In genomic region chr9:97842960-97843359, GRCh38 we compare ENCODE assay signal across 38 cellular contexts. TPM values are rescaled to one million over a fixed set of nuclear protein-coding genes. Genes with fewer than 3 reads are reported as not detected.
"Had no signal": no experiment of that assay in that cellular context is flagged by ENCODE, and none has a peak within 500 bp of the region (broad histone marks: within the 10 kb centered on the region; RNA-seq: fewer than 3 reads in every experiment).

No MANE protein-coding gene starts in this region.

- H3K4me1 ChIP-seq: adrenal gland, breast epithelium had no signal

- H3K9me3 ChIP-seq: adrenal gland, body of pancreas, breast epithelium had no signal

- H3K36me3 ChIP-seq: adrenal gland, brain microvascular endothelial cell, breast epithelium had no signal

- H3K27ac Mint-ChIP-seq: activated B cell treated with CpG ODN at 0.5 μM for 24 hours; activated CD4-positive, alpha-beta memory T cell treated with anti-CD3 and anti-CD28 coated beads for 36 hours; activated CD4-positive, alpha-beta T cell treated with anti-CD3 and anti-CD28 coated beads, Interleukin-2, amount 10 ng/mL, durations not matched to agents 24 days and 14 days; activated CD8-positive, alpha-beta T cell treated with anti-CD3 and anti-CD28 coated beads for 36 hours; activated naive CD4-positive, alpha-beta T cell treated with anti-CD3 and anti-CD28 coated beads, Interleukin-2, amount 10 ng/mL, durations not matched to agents 7 days and 5 days; activated naive CD4-positive, alpha-beta T cell treated with anti-CD3 and anti-CD28 coated beads, Interleukin-2, amount 50 U/mL, for 24 hours; activated naive CD8-positive, alpha-beta T cell; activated T-cell treated with anti-CD3 and anti-CD28 coated beads, Interleukin-2, amount 50 U/mL, for 72 hours; activated T-helper 1 cell treated with anti-CD3 and anti-CD28 coated beads, Interleukin-12 subunit alpha, Interleukin-12 subunit beta, Interleukin-2, Interleukin-4 antibody, amounts not matched to agents 30 ng/mL and 10 ng/mL and 1 ng/mL, durations not matched to agents 14 hours and 24 hours and 36 hours; activated T-helper 2 cell treated with anti-CD3 and anti-CD28 coated beads, Interferon-gamma antibody, Interleukin-2, Interleukin-4, amounts not matched to agents 10 μg/mL and 5 μg/mL and 100 μg/mL, durations not matched to agents 14 hours and 24 hours and 36 hours; T-helper 1 cell treated with Interleukin-12 subunit alpha and Interleukin-12 subunit beta and Interleukin-4 antibody, amounts not matched to agents 30 μg/mL and 1 μg/mL, for 36 hours; T-helper 2 cell treated with Interferon-gamma antibody and Interleukin-4, amounts not matched to agents 5 μg/mL and 100 μg/mL, for 36 hours had no signal

- H3K4me3 ChIP-seq: adrenal gland, body of pancreas, breast epithelium had no signal

- H3K4me3 Mint-ChIP-seq: activated B cell treated with CpG ODN at 0.5 μM for 24 hours; activated CD4-positive, alpha-beta memory T cell treated with anti-CD3 and anti-CD28 coated beads for 36 hours; activated CD4-positive, alpha-beta T cell treated with anti-CD3 and anti-CD28 coated beads, Interleukin-2, amount 10 ng/mL, durations not matched to agents 24 days and 14 days; activated CD8-positive, alpha-beta T cell treated with anti-CD3 and anti-CD28 coated beads for 36 hours; activated naive CD4-positive, alpha-beta T cell treated with anti-CD3 and anti-CD28 coated beads, Interleukin-2, amount 10 ng/mL, durations not matched to agents 7 days and 5 days; activated naive CD4-positive, alpha-beta T cell treated with anti-CD3 and anti-CD28 coated beads, Interleukin-2, amount 50 U/mL, for 24 hours; activated naive CD8-positive, alpha-beta T cell; activated T-cell treated with anti-CD3 and anti-CD28 coated beads, Interleukin-2, amount 50 U/mL, for 4 hours; activated T-cell treated with anti-CD3 and anti-CD28 coated beads, Interleukin-2, amount 50 U/mL, for 72 hours; activated T-helper 1 cell treated with anti-CD3 and anti-CD28 coated beads, Interleukin-12 subunit alpha, Interleukin-12 subunit beta, Interleukin-2, Interleukin-4 antibody, amounts not matched to agents 30 ng/mL and 10 ng/mL and 1 ng/mL, durations not matched to agents 14 hours and 24 hours and 36 hours; central memory CD8-positive, alpha-beta T cell; T-helper 1 cell treated with Interleukin-12 subunit alpha and Interleukin-12 subunit beta and Interleukin-4 antibody, amounts not matched to agents 30 μg/mL and 1 μg/mL, for 36 hours; T-helper 2 cell treated with Interferon-gamma antibody and Interleukin-4, amounts not matched to agents 5 μg/mL and 100 μg/mL, for 36 hours had no signal

- H3K4me1 Mint-ChIP-seq: activated CD4-positive, alpha-beta T cell treated with anti-CD3 and anti-CD28 coated beads, Interleukin-2, amount 10 ng/mL, durations not matched to agents 24 days and 14 days; activated naive CD4-positive, alpha-beta T cell treated with anti-CD3 and anti-CD28 coated beads, Interleukin-2, amount 50 U/mL, for 24 hours had no signal

- H3K36me3 Mint-ChIP-seq: activated CD4-positive, alpha-beta memory T cell treated with anti-CD3 and anti-CD28 coated beads for 36 hours; activated naive CD4-positive, alpha-beta T cell treated with anti-CD3 and anti-CD28 coated beads, Interleukin-2, amount 10 ng/mL, durations not matched to agents 7 days and 5 days; activated naive CD4-positive, alpha-beta T cell treated with anti-CD3 and anti-CD28 coated beads, Interleukin-2, amount 50 U/mL, for 24 hours; activated naive CD8-positive, alpha-beta T cell had no signal

- H3K9me3 Mint-ChIP-seq: activated B cell treated with CpG ODN at 0.5 μM for 24 hours; activated CD4-positive, alpha-beta memory T cell treated with anti-CD3 and anti-CD28 coated beads for 36 hours; activated CD4-positive, alpha-beta T cell treated with anti-CD3 and anti-CD28 coated beads, Interleukin-2, amount 10 ng/mL, durations not matched to agents 24 days and 14 days; activated CD8-positive, alpha-beta T cell treated with anti-CD3 and anti-CD28 coated beads for 36 hours; activated naive CD4-positive, alpha-beta T cell treated with anti-CD3 and anti-CD28 coated beads, Interleukin-2, amount 10 ng/mL, durations not matched to agents 7 days and 5 days; activated naive CD4-positive, alpha-beta T cell treated with anti-CD3 and anti-CD28 coated beads, Interleukin-2, amount 50 U/mL, for 24 hours; activated T-cell treated with anti-CD3 and anti-CD28 coated beads, Interleukin-2, amount 50 U/mL, for 4 hours; activated T-cell treated with anti-CD3 and anti-CD28 coated beads, Interleukin-2, amount 50 U/mL, for 72 hours; activated T-helper 1 cell treated with anti-CD3 and anti-CD28 coated beads, Interleukin-12 subunit alpha, Interleukin-12 subunit beta, Interleukin-2, Interleukin-4 antibody, amounts not matched to agents 30 ng/mL and 10 ng/mL and 1 ng/mL, durations not matched to agents 14 hours and 24 hours and 36 hours; activated T-helper 2 cell treated with anti-CD3 and anti-CD28 coated beads, Interferon-gamma antibody, Interleukin-2, Interleukin-4, amounts not matched to agents 10 μg/mL and 5 μg/mL and 100 μg/mL, durations not matched to agents 14 hours and 24 hours and 36 hours; central memory CD8-positive, alpha-beta T cell; T-helper 1 cell treated with Interleukin-12 subunit alpha and Interleukin-12 subunit beta and Interleukin-4 antibody, amounts not matched to agents 30 μg/mL and 1 μg/mL, for 36 hours; T-helper 2 cell treated with Interferon-gamma antibody and Interleukin-4, amounts not matched to agents 5 μg/mL and 100 μg/mL, for 36 hours had no signal

- DNase-seq: activated B cell treated with CpG ODN at 0.5 μM for 24 hours; activated CD4-positive, alpha-beta memory T cell treated with anti-CD3 and anti-CD28 coated beads for 36 hours; activated CD4-positive, alpha-beta T cell treated with anti-CD3 and anti-CD28 coated beads for 4 hours; activated CD4-positive, alpha-beta T cell treated with anti-CD3 and anti-CD28 coated beads, Interleukin-2, amount 10 ng/mL, durations not matched to agents 24 days and 14 days; activated CD4-positive, alpha-beta T cell treated with anti-CD3 and anti-CD28 coated beads, Interleukin-2, amount 50 U/mL, for 1 hour; activated CD4-positive, alpha-beta T cell treated with anti-CD3 and anti-CD28 coated beads, Interleukin-2, amount 50 U/mL, for 4 hours; activated CD4-positive, CD25-positive, alpha-beta regulatory T cell treated with anti-CD3 and anti-CD28 coated beads, Interleukin-2, amount 50 U/mL, for 72 hours; activated CD8-positive, alpha-beta memory T cell treated with anti-CD3 and anti-CD28 coated beads, Interleukin-2, amount 50 U/mL, for 4 hours; activated CD8-positive, alpha-beta T cell treated with anti-CD3 and anti-CD28 coated beads for 36 hours; activated effector memory CD4-positive, alpha-beta T cell treated with Interleukin-2 at 50 U/mL for 16 hours; activated gamma-delta T cell; activated naive CD4-positive, alpha-beta T cell treated with anti-CD3 and anti-CD28 coated beads, Interleukin-2, amount 10 ng/mL, durations not matched to agents 7 days and 5 days; activated naive CD4-positive, alpha-beta T cell treated with Interleukin-2 at 50 U/mL for 16 hours; activated T-cell treated with anti-CD3 and anti-CD28 coated beads for 4 hours; activated T-cell treated with anti-CD3 and anti-CD28 coated beads, Interleukin-2, amount 50 U/mL, for 1 hour; activated T-cell treated with anti-CD3 and anti-CD28 coated beads, Interleukin-2, amount 50 U/mL, for 4 hours; activated T-cell treated with anti-CD3 and anti-CD28 coated beads, Interleukin-2, amount 50 U/mL, for 72 hours; adrenal gland; amniotic stem cell; aorta; body of pancreas; brain microvascular endothelial cell; caudate nucleus; cerebellar nuclear complex; T-helper 1 cell; T-helper 2 cell; T-helper 9 cell had no signal

- ATAC-seq: activated CD8-positive, alpha-beta T cell treated with anti-CD3 and anti-CD28 coated beads for 36 hours; activated T-cell treated with anti-CD3 and anti-CD28 coated beads, Interleukin-2, amount 50 U/mL, for 72 hours; body of pancreas had no signal

- H3K27ac ChIP-seq: adrenal gland, body of pancreas, brain microvascular endothelial cell, breast epithelium, VCaP had no signal

RNA-seq across cellular contexts. Expression of gene FOXE1, which starts 10.1 kb away (rescaled TPM):
- total RNA-seq: activated B cell treated with CpG ODN at 0.5 μM for 24 hours; activated CD4-positive, alpha-beta memory T cell treated with anti-CD3 and anti-CD28 coated beads for 36 hours; activated CD4-positive, alpha-beta T cell treated with anti-CD3 and anti-CD28 coated beads, Interleukin-2, amount 10 ng/mL, durations not matched to agents 24 days and 14 days; activated CD8-positive, alpha-beta memory T cell treated with anti-CD3 and anti-CD28 coated beads for 36 hours; activated T-cell treated with anti-CD3 and anti-CD28 coated beads, Interleukin-2, amount 50 U/mL, for 4 hours; activated T-helper 2 cell treated with anti-CD3 and anti-CD28 coated beads, Interferon-gamma antibody, Interleukin-2, Interleukin-4, amounts not matched to agents 10 μg/mL and 5 μg/mL and 100 μg/mL, durations not matched to agents 14 hours and 24 hours and 36 hours; aorta; body of pancreas; breast epithelium; chondrocyte had no signal
